Comparison of ENCODE assay signal across 27 cellular contexts in genomic region chr4:142528433-142528832, GRCh38.
"Had no signal": no experiment of that assay in that cellular context is flagged by ENCODE, and none has a peak within 500 bp of the region (broad histone marks: within the 10 kb centered on the region; RNA-seq: fewer than 3 reads in every experiment).

No MANE protein-coding gene starts in this region.

- H3K27me3 ChIP-seq: heart right ventricle, sigmoid colon, stomach, thyroid gland, upper lobe of left lung had no signal

- H3K79me2 ChIP-seq: parathyroid adenoma had no signal

- H3K4me3 ChIP-seq: heart right ventricle, psoas muscle, sigmoid colon, stomach, thyroid gland, upper lobe of left lung had no signal

- DNase-seq: activated CD4-positive, alpha-beta T cell treated with anti-CD3 and anti-CD28 coated beads for 4 hours; activated CD4-positive, alpha-beta T cell treated with anti-CD3 and anti-CD28 coated beads, Interleukin-2, amount 50 U/mL, for 48 hours; activated CD4-positive, CD25-positive, alpha-beta regulatory T cell; activated CD8-positive, alpha-beta memory T cell treated with anti-CD3 and anti-CD28 coated beads for 24 hours; activated effector memory CD4-positive, alpha-beta T cell treated with anti-CD3 and anti-CD28 coated beads, Interleukin-2, amount 50 U/mL, for 16 hours; activated naive CD4-positive, alpha-beta T cell treated with anti-CD3 and anti-CD28 coated beads, Interleukin-2, amount 50 U/mL, for 16 hours; amygdala; dermis blood vessel endothelial cell; effector CD4-positive, alpha-beta T cell; foreskin fibroblast; heart right ventricle; left ventricle myocardium superior; naive B cell; nephron progenitor cell; occipital lobe; psoas muscle; sigmoid colon; small intestine; stimulated activated CD4-positive, alpha-beta T cell treated with anti-CD3 and anti-CD28 coated beads, Interleukin-4, amount 100 ng/mL, for 24 hours; stomach; T-helper 1 cell; thyroid gland; upper lobe of left lung had no signal

- H2AFZ ChIP-seq: parathyroid adenoma had no signal

- FAIRE-seq: colon had no signal

- H3K4me1 ChIP-seq: heart right ventricle, parathyroid adenoma, psoas muscle, sigmoid colon, stomach, upper lobe of left lung had no signal

- H3K27ac ChIP-seq: epithelial cell of prostate, heart right ventricle, parathyroid adenoma, psoas muscle, sigmoid colon, stomach, thyroid gland, upper lobe of left lung had no signal

- H3K9ac ChIP-seq: parathyroid adenoma had no signal

- H3K36me3 ChIP-seq: heart right ventricle, sigmoid colon, stomach, thyroid gland, upper lobe of left lung had no signal

- H3K9me3 ChIP-seq: psoas muscle, sigmoid colon, stomach, thyroid gland, upper lobe of left lung had no signal

- ATAC-seq: heart right ventricle; left ventricle myocardium superior; psoas muscle; stimulated activated effector memory CD8-positive, alpha-beta T cell treated with anti-CD3 and anti-CD28 coated beads, Interleukin-12 subunit alpha, Interleukin-12 subunit beta, amount 100 ng/mL, for 72 hours had no signal
